ENCODE assay signal across 28 cellular contexts in genomic region chrY:7860781-7861614, GRCh38.
"Had no signal": no experiment of that assay in that cellular context is flagged by ENCODE, and none has a peak within 500 bp of the region (broad histone marks: within the 10 kb centered on the region; RNA-seq: fewer than 3 reads in every experiment).

No MANE protein-coding gene starts in this region.

- H3K36me3 ChIP-seq: brain microvascular endothelial cell, colonic mucosa, esophagus muscularis mucosa, gastroesophageal sphincter, WERI-Rb-1 had no signal

- H3K4me1 ChIP-seq: colonic mucosa, esophagus muscularis mucosa, gastroesophageal sphincter had no signal

- ATAC-seq: activated CD4-positive, CD25-positive, alpha-beta regulatory T cell treated with anti-CD3 and anti-CD28 coated beads, Interleukin-2, amount 50 U/mL, for 24 hours; effector memory CD8-positive, alpha-beta T cell; gastroesophageal sphincter; T-helper 17 cell had no signal

- DNase-seq: activated B cell treated with CpG ODN at 0.5 μM for 24 hours; activated CD4-positive, alpha-beta memory T cell treated with anti-CD3 and anti-CD28 coated beads, Interleukin-2, amount 10 ng/mL, durations not matched to agents 7 days and 5 days; activated CD4-positive, alpha-beta T cell treated with anti-CD3 and anti-CD28 coated beads, Interleukin-2, amount 10 ng/mL, durations not matched to agents 24 days and 14 days; activated CD4-positive, alpha-beta T cell treated with anti-CD3 and anti-CD28 coated beads, Interleukin-2, amount 50 U/mL, for 4 hours; activated CD8-positive, alpha-beta memory T cell treated with anti-CD3 and anti-CD28 coated beads, Interleukin-2, amount 50 U/mL, for 48 hours; activated effector memory CD4-positive, alpha-beta T cell treated with Interleukin-2 at 50 U/mL for 16 hours; activated gamma-delta T cell treated with Interleukin-2 at 50 U/mL for 16 hours; activated naive CD4-positive, alpha-beta T cell treated with anti-CD3 and anti-CD28 coated beads, Interleukin-2, amount 50 U/mL, for 16 hours; activated naive CD4-positive, alpha-beta T cell treated with Interleukin-2 at 50 U/mL for 16 hours; activated T-cell treated with anti-CD3 and anti-CD28 coated beads for 4 hours; activated T-cell treated with anti-CD3 and anti-CD28 coated beads, Interleukin-2, amount 50 U/mL, for 24 hours; activated T-cell treated with anti-CD3 and anti-CD28 coated beads, Interleukin-2, amount 50 U/mL, for 72 hours; amniotic stem cell; anterior cingulate cortex; brain microvascular endothelial cell; colonic mucosa; dorsolateral prefrontal cortex; effector CD4-positive, alpha-beta T cell; effector memory CD8-positive, alpha-beta T cell; erythroblast; foreskin melanocyte; T-helper 1 cell; T-helper 17 cell; T1000; WERI-Rb-1 had no signal

- H3K9me3 ChIP-seq: colonic mucosa, esophagus muscularis mucosa, gastroesophageal sphincter had no signal

- H3K4me3 ChIP-seq: colonic mucosa, dorsolateral prefrontal cortex, esophagus muscularis mucosa, gastroesophageal sphincter had no signal

- H3K27ac ChIP-seq: brain microvascular endothelial cell, colonic mucosa, dorsolateral prefrontal cortex, esophagus muscularis mucosa, gastroesophageal sphincter, WERI-Rb-1 had no signal

- H3K27me3 ChIP-seq: brain microvascular endothelial cell, colonic mucosa, dorsolateral prefrontal cortex, esophagus muscularis mucosa, gastroesophageal sphincter had no signal
